17 cellular contexts compared by ENCODE assay signal in genomic region chr13:113013878-113014751, GRCh38.
"Had no signal": no experiment of that assay in that cellular context is flagged by ENCODE, and none has a peak within 500 bp of the region (broad histone marks: within the 10 kb centered on the region; RNA-seq: fewer than 3 reads in every experiment).

No MANE protein-coding gene starts in this region.

- DNase-seq: activated CD4-positive, alpha-beta T cell treated with anti-CD3 and anti-CD28 coated beads, Interleukin-2, amount 50 U/mL, for 48 hours; activated CD4-positive, CD25-positive, alpha-beta regulatory T cell treated with anti-CD3 and anti-CD28 coated beads, Interleukin-2, amount 50 U/mL, for 72 hours; activated CD8-positive, alpha-beta memory T cell treated with anti-CD3 and anti-CD28 coated beads, Interleukin-2, amount 10 ng/mL, durations not matched to agents 7 days and 5 days; activated gamma-delta T cell; activated T-cell treated with anti-CD3 and anti-CD28 coated beads, Interleukin-2, amount 50 U/mL, for 4 hours; foreskin melanocyte; heart right ventricle; left ventricle myocardium inferior; stimulated activated CD4-positive, alpha-beta T cell treated with anti-CD3 and anti-CD28 coated beads, Interleukin-2, amount 100 ng/mL, for 24 hours; stimulated activated naive B cell treated with anti-CD40 and anti-IgM and Interleukin-4, amounts not matched to agents 10 μg/mL and 1 μg/mL and 100 μg/mL, for 72 hours; upper lobe of right lung had no signal

- H3K27me3 ChIP-seq: dorsolateral prefrontal cortex, heart right ventricle, upper lobe of right lung had no signal

- H3K4me3 ChIP-seq: dorsolateral prefrontal cortex, heart right ventricle, left ventricle myocardium inferior, upper lobe of right lung had no signal

- H3K27ac ChIP-seq: heart right ventricle, left ventricle myocardium inferior, upper lobe of right lung had no signal

- H3K9me3 ChIP-seq: heart right ventricle, left ventricle myocardium inferior, upper lobe of right lung had no signal

- H3K4me1 ChIP-seq: upper lobe of right lung had no signal

- H3K27me3 Mint-ChIP-seq: activated CD8-positive, alpha-beta memory T cell treated with anti-CD3 and anti-CD28 coated beads, Interleukin-2, amount 10 ng/mL, durations not matched to agents 7 days and 5 days; activated naive CD8-positive, alpha-beta T cell; brain had no signal

- ATAC-seq: activated CD8-positive, alpha-beta memory T cell treated with anti-CD3 and anti-CD28 coated beads, Interleukin-2, amount 10 ng/mL, durations not matched to agents 7 days and 5 days; activated T-cell treated with anti-CD3 and anti-CD28 coated beads, Interleukin-2, amount 50 U/mL, for 4 hours; sciatic nerve; SK-N-SH treated with all-trans-retinoic acid at 6 μM for 48 hours; stimulated activated naive B cell treated with anti-CD40 and anti-IgM and Interleukin-4, amounts not matched to agents 10 μg/mL and 1 μg/mL and 100 μg/mL, for 72 hours; upper lobe of right lung had no signal

- H3K9me3 Mint-ChIP-seq: activated T-cell treated with anti-CD3 and anti-CD28 coated beads, Interleukin-2, amount 50 U/mL, for 4 hours; stimulated activated naive B cell treated with anti-CD40 and anti-IgM and Interleukin-4, amounts not matched to agents 10 μg/mL and 1 μg/mL and 100 μg/mL, for 72 hours had no signal

- H3K4me3 Mint-ChIP-seq: activated CD8-positive, alpha-beta memory T cell treated with anti-CD3 and anti-CD28 coated beads, Interleukin-2, amount 10 ng/mL, durations not matched to agents 7 days and 5 days; activated naive CD8-positive, alpha-beta T cell; activated T-cell treated with anti-CD3 and anti-CD28 coated beads, Interleukin-2, amount 50 U/mL, for 4 hours; brain; stimulated activated naive B cell treated with anti-CD40 and anti-IgM and Interleukin-4, amounts not matched to agents 10 μg/mL and 1 μg/mL and 100 μg/mL, for 72 hours; T-helper 1 cell treated with Interleukin-12 subunit alpha and Interleukin-12 subunit beta and Interleukin-4 antibody, amounts not matched to agents 30 μg/mL and 1 μg/mL, for 36 hours had no signal

- H3K27ac Mint-ChIP-seq: activated CD8-positive, alpha-beta memory T cell treated with anti-CD3 and anti-CD28 coated beads, Interleukin-2, amount 10 ng/mL, durations not matched to agents 7 days and 5 days; activated naive CD8-positive, alpha-beta T cell; stimulated activated naive B cell treated with anti-CD40 and anti-IgM and Interleukin-4, amounts not matched to agents 10 μg/mL and 1 μg/mL and 100 μg/mL, for 72 hours; T-helper 1 cell treated with Interleukin-12 subunit alpha and Interleukin-12 subunit beta and Interleukin-4 antibody, amounts not matched to agents 30 μg/mL and 1 μg/mL, for 36 hours had no signal

- H3K36me3 ChIP-seq: upper lobe of right lung had no signal
